ENCODE assay signal across 1 cellular context in the genomic region with DNA sequence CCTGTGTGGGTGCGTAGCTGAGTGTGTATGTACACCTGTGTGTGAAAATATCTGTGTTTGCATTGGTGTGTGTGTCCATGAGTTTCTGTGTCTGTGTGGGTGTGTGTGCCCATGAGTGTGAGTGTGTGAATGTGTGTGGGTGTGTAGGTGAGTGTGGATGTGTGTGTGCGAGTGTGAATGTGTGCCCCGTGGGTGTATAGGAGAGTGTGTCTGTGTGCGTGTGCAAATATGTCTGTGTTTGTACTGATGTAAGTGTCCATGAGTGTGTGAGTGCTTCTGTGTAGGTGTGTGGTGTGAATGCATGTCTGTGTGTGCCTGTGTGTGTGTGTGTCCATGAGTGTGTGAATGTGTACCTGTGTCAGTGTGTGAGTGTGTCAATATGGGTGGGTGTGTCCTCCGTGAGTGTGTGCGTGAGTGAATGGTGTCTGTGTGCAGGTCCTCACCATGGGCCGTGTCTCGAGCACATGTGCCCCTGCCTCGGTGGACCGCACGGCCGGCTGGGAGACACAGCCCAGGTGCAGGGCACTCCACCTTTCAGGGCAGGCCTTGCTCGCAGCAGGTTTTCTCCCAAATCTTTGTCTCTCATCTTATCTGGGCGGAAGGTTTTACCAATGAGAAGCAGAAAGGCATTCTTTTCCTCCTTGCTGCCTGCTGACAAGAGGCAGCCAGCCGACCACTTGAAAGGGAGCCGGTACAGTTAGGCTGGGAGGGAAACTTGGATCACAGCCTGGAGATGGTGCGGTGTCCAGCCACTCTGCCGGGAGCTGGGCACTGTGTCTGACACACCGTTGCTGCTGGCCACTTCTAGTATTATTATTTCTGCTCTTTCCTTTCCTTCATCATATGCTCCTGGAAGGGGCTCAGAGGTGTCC.
TF ChIP-seq lines count a peak whose summit lies in the region.

No MANE protein-coding gene starts in this region.

TF ChIP-seq in GM23338, 12 proteins besides CTCF, POLR2A, EP300 and RAD21:
- TF ChIP-seq ZNF462 (CRISPR knock-in tag; IDR thresholded peaks at IDR 0.05) (no peak), ZNF331 (CRISPR knock-in tag; IDR thresholded peaks at IDR 0.05; ENCODE audit: low read depth) (no peak), ZNF114 (CRISPR knock-in tag; IDR thresholded peaks at IDR 0.05) (no peak), EZH2phosphoT487 (IDR thresholded peaks at IDR 0.05; ENCODE audit: unreplicated experiment) (no peak), NANOG (IDR thresholded peaks at IDR 0.05; ENCODE audit: borderline replicate concordance) (no peak), JUNB (IDR thresholded peaks at IDR 0.05; ENCODE audit: unreplicated experiment) (no peak), REST (IDR thresholded peaks at IDR 0.05; ENCODE audit: unreplicated experiment) (no peak), STAT1 (IDR thresholded peaks at IDR 0.05; ENCODE audit: unreplicated experiment) (no peak), CREB1 (CRISPR knock-in tag; IDR thresholded peaks at IDR 0.05; ENCODE audit: low read depth) (no peak), POLR2AphosphoS5 (IDR thresholded peaks at IDR 0.05; ENCODE audit: low read depth) (no peak), EZH2 (IDR thresholded peaks at IDR 0.05; ENCODE audit: low read depth, unreplicated experiment) (no peak), ETS1 (IDR thresholded peaks at IDR 0.05) (no peak)
TF ChIP-seq in GM23338: peak in this region for 0.
